ENCODE assay signal across 11 cellular contexts in genomic region chr16:2835638-2836493, GRCh38. TPM values are rescaled to one million over a fixed set of nuclear protein-coding genes. Genes with fewer than 3 reads are reported as not detected.
DNase-seq lines count a peak whose midpoint lies in the region; FAIRE-seq and TF ChIP-seq lines count a peak whose summit lies in the region.
"Had no signal": no experiment of that assay in that cellular context is flagged by ENCODE, and none has a peak within 500 bp of the region (broad histone marks: within the 10 kb centered on the region; RNA-seq: fewer than 3 reads in every experiment).

No MANE protein-coding gene starts in this region.

- H3K9me2 ChIP-seq in Karpas-422 (replicated peaks; ENCODE audit: insufficient read depth, low read length) = no peaks in the 10 kb centered on the region

- no peak overlapping the region for H3K4me2 ChIP-seq in Karpas-422 (ENCODE audit: low read depth, low read length, poor library complexity, severe bottlenecking)

- no peak for TF ChIP-seq CTCF in GM10266 (IDR thresholded peaks at IDR 0.05; ENCODE audit: control insufficient read depth, insufficient read depth, low read depth, missing control alignments)

- no peak overlapping the region for H3K4me3 ChIP-seq in Karpas-422 (ENCODE audit: low read length)

- no peaks in the 10 kb centered on the region for H3K27me3 ChIP-seq in Karpas-422 (ENCODE audit: low read length)

- H3K36me3 ChIP-seq in Karpas-422 (ENCODE audit: insufficient read depth, low read length) = no peaks in the 10 kb centered on the region

- H3K9ac ChIP-seq in Karpas-422 (ENCODE audit: low read length) = no peak overlapping the region

- no peak overlapping the region for H3K27ac ChIP-seq in Karpas-422 (ENCODE audit: low read length)

- H3K79me2 ChIP-seq in Karpas-422 (ENCODE audit: low read length) = no peaks in the 10 kb centered on the region

- no peak overlapping the region for H2AFZ ChIP-seq in Karpas-422 (ENCODE audit: low read length)

- peak; percentile 7 for DNase-seq in NOMO-1 treated with DMSO at 0.1 percent for 48 hours (lab: John Stamatoyannopoulos, UW; ENCODE audit: unreplicated experiment)
- no peak for DNase-seq in NOMO-1 treated with dmso at 0.1 percent for 144 hours (lab: John Stamatoyannopoulos, UW; ENCODE audit: unreplicated experiment)
- peak; percentile 93 for DNase-seq in amniotic epithelial cell (ENCODE audit: low read depth)
- peak; percentile 99 for DNase-seq in islet precursor cell
- peak; percentile 95 for DNase-seq in urothelium cell line (ENCODE audit: low spot score)
- DNase-seq in GM10266 (ENCODE audit: extremely low spot score) = no peak
- DNase-seq in activated T-cell treated with anti-CD3 and anti-CD28 coated beads for 4 hours = no peak
- no peak for DNase-seq in Karpas-422
- DNase-seq: AML-193, left cardiac atrium, NCI-H524 treated with DMSO at 0.1 percent for 48 hours had no signal

- H3K9me3 ChIP-seq in Karpas-422 (ENCODE audit: low read length) = no peaks in the 10 kb centered on the region

- FAIRE-seq in urothelium cell line (lab: Jason Lieb, UNC) = peak; percentile 98

- H3K4me1 ChIP-seq in Karpas-422 (ENCODE audit: low read length) = no peaks in the 10 kb centered on the region

- H4K20me1 ChIP-seq in Karpas-422 (ENCODE audit: insufficient read depth, low read depth, low read length) = no peaks in the 10 kb centered on the region

RNA-seq across cellular contexts. Expression of gene ZG16B, which starts 5.8 kb away (rescaled TPM):
- total RNA-seq in Karpas-422 (2014; rRNA removed; shearing (Covaris generic); ENCODE audit: low replicate concordance) = not detected in 2 replicates

RNA-seq across cellular contexts. Expression of gene PRSS21, which starts 18.8 kb away (rescaled TPM):
- total RNA-seq in Karpas-422 (2014; rRNA removed; shearing (Covaris generic); ENCODE audit: low replicate concordance) = not detected in 2 replicates
- total RNA-seq: left cardiac atrium had no signal

RNA-seq across cellular contexts. Expression of gene PRSS22, which starts 22.1 kb away (rescaled TPM):
- total RNA-seq in Karpas-422 (2014; rRNA removed; shearing (Covaris generic); ENCODE audit: low replicate concordance) = not detected in 2 replicates
- total RNA-seq: left cardiac atrium had no signal

RNA-seq across cellular contexts. Expression of gene PRSS41, which starts 37.6 kb away (rescaled TPM):
- total RNA-seq in Karpas-422 (2014; rRNA removed; shearing (Covaris generic); ENCODE audit: low replicate concordance) = not detected in 2 replicates
- total RNA-seq: left cardiac atrium had no signal

RNA-seq across cellular contexts. Expression of gene FLYWCH2, which starts 47.1 kb away (rescaled TPM):
- total RNA-seq in Karpas-422 (2014; rRNA removed; shearing (Covaris generic); ENCODE audit: low replicate concordance) = 63.5 and 85.1 TPM in 2 replicates

Comparison
In these comparisons a context has a peak if more than half of its experiments do, and no peak if none do; other contexts are left out.
1. DNase-seq: peak in NOMO-1 treated with DMSO at 0.1 percent for 48 hours (single experiment), amniotic epithelial cell (single experiment), islet precursor cell (single experiment) and urothelium cell line (single experiment); none in NOMO-1 treated with dmso at 0.1 percent for 144 hours (single experiment), GM10266 (single experiment), activated T-cell treated with anti-CD3 and anti-CD28 coated beads for 4 hours (single experiment) and Karpas-422 (single experiment).